9 cellular contexts compared by ENCODE assay signal in the genomic region with DNA sequence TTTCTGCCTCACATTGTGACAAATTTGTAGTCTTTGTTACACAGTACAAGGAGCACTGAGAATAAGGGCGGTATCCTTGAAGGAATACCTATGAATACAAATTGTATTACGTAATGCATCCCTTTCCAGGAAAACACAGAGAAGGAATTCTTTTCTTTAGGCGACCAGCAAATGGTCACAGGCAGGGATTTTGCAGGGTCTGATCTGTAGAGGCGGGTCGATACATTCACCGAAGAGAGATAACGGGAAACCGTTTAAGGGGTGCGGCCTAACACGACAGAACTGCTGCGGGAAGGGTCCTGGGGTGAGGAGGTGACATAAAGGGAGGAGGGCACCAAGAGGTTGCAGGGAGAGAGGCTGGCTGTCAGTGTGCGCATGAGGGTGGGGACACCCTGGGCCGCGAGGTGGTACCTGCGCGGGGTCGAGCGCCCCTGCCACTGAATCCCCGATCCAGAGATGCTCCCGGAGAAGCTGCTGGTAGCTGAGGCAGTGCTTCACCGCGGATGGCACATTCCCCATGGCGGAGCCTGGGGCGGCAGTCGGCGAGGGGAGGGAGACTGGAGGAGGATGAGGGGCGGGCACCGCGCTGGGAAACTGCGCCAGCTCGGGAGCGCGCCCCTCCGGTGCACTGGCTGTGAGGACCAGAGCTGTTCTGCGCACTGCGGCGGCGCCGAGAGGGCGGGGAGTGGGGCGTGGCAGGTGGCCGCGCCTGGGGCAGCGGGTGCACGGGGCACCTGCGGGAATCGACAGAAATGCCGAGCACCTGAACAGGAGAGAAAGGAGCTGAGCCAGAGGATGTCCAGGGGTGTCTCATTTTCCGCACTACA. TPM values are rescaled to one million over a fixed set of nuclear protein-coding genes. Genes with fewer than 3 reads are reported as not detected.
A peak's percentile ranks its signal among the peaks of the same experiment; 100 is the strongest.
DNase-seq lines count a peak whose midpoint lies in the region; ATAC-seq and TF ChIP-seq lines count a peak whose summit lies in the region.
"Had no signal": no experiment of that assay in that cellular context is flagged by ENCODE, and none has a peak within 500 bp of the region (broad histone marks: within the 10 kb centered on the region; RNA-seq: fewer than 3 reads in every experiment).

A gene (minus strand): TSS at position 656 of the 827 bp plus-strand sequence. CDS start 137 bp downstream, at position 519.

- peaks cover 1% of the 10 kb centered on the region for H3K9me3 ChIP-seq in smooth muscle cell (replicated peaks; ENCODE audit: low read depth)

- no peaks in the 10 kb centered on the region for H3K79me2 ChIP-seq in smooth muscle cell (ENCODE audit: low read depth)

- H3K36me3 ChIP-seq in smooth muscle cell (ENCODE audit: low read depth), result no peaks in the 10 kb centered on the region

- no peaks in the 10 kb centered on the region for H3K4me1 ChIP-seq in smooth muscle cell (ENCODE audit: low read depth)

- peak within 1 kb of the TSS; percentile 78 for H2AFZ ChIP-seq in smooth muscle cell (ENCODE audit: low read depth)

- 4% methylated on average over 35 of the region's 49 CpGs for WGBS in smooth muscle cell (ENCODE audit: low lambda C conversion rate)

- peaks cover 18% of the 10 kb centered on the region for H3K9me3 Mint-ChIP-seq in central memory CD8-positive, alpha-beta T cell

- H3K4me1 Mint-ChIP-seq in central memory CD8-positive, alpha-beta T cell, result no peaks in the 10 kb centered on the region

- no peaks in the 10 kb centered on the region for H4K20me1 ChIP-seq in smooth muscle cell (ENCODE audit: low read depth)

- H3K27ac ChIP-seq in smooth muscle cell (ENCODE audit: low read depth), result no peak within 1 kb of the TSS
- H3K27ac ChIP-seq: 22Rv1 had no signal

- no peaks in the 10 kb centered on the region for H3F3A ChIP-seq in smooth muscle cell (ENCODE audit: low read depth)

- peak within 1 kb of the TSS; percentile 58 for H3K4me3 ChIP-seq in smooth muscle cell

- DNase-seq in DMS 273 (lab: John Stamatoyannopoulos, UW; ENCODE audit: unreplicated experiment) (peak; percentile 73), DMS 273 treated with DMSO at 0.1 percent for 48 hours (lab: John Stamatoyannopoulos, UW) (no peak), islet precursor cell (peak; percentile 80), smooth muscle cell (lab: John Stamatoyannopoulos, UW; ENCODE audit: unreplicated experiment) (no peak), SW 1271 (lab: John Stamatoyannopoulos, UW) (no peak)
- no peak for DNase-seq in central memory CD8-positive, alpha-beta T cell (ENCODE audit: low spot score in 2 of 2)

- peak within 1 kb of the TSS; percentile 55 for H3K27ac Mint-ChIP-seq in central memory CD8-positive, alpha-beta T cell (ENCODE audit: low read depth)

- no peaks in the 10 kb centered on the region for H3K27me3 Mint-ChIP-seq in central memory CD8-positive, alpha-beta T cell

- H3K27me3 ChIP-seq in smooth muscle cell (ENCODE audit: low read depth), result peaks cover 41% of the 10 kb centered on the region

- H3K36me3 Mint-ChIP-seq in central memory CD8-positive, alpha-beta T cell (ENCODE audit: insufficient read depth), result no peaks in the 10 kb centered on the region

- TF ChIP-seq CTCF in smooth muscle cell (IDR thresholded peaks at IDR 0.05; ENCODE audit: borderline replicate concordance, insufficient read depth, poor library complexity, severe bottlenecking), result no peak

- H3K9ac ChIP-seq in smooth muscle cell (ENCODE audit: low read depth), result no peak within 1 kb of the TSS

- no peak for ATAC-seq in central memory CD8-positive, alpha-beta T cell (replicated peaks; ENCODE audit: extremely low read depth, poor library complexity, severe bottlenecking)
- ATAC-seq in HG03354 (IDR thresholded peaks at IDR 0.05; ENCODE audit: poor library complexity, severe bottlenecking, unreplicated experiment) (no peak), HG03469 (IDR thresholded peaks at IDR 0.05; ENCODE audit: unreplicated experiment) (no peak)

- peak within 1 kb of the TSS; percentile 90 for H3K4me2 ChIP-seq in smooth muscle cell

- no peak within 1 kb of the TSS for H3K4me3 Mint-ChIP-seq in central memory CD8-positive, alpha-beta T cell

RNA-seq across cellular contexts. Expression of the gene that starts here (rescaled TPM):
- total RNA-seq in smooth muscle cell, result not detected in 2 replicates
- polyA plus RNA-seq in smooth muscle cell, result 0.27 TPM in 1 of 2 replicates, not detected in the other

Comparison
In these comparisons a context has a peak if more than half of its experiments do, and no peak if none do; other contexts are left out.
1. DNase-seq: peak in DMS 273 (single experiment) and islet precursor cell (single experiment); none in DMS 273 treated with DMSO at 0.1 percent for 48 hours (single experiment), central memory CD8-positive, alpha-beta T cell (0 of 2), smooth muscle cell (single experiment) and SW 1271 (0 of 2).